In genomic region chr12:63805704-63806672, GRCh38 we compare ENCODE assay signal across 15 cellular contexts. TPM values are rescaled to one million over a fixed set of nuclear protein-coding genes. Genes with fewer than 3 reads are reported as not detected.
DNase-seq lines count a peak whose midpoint lies in the region; ATAC-seq and TF ChIP-seq lines count a peak whose summit lies in the region.
"Had no signal": no experiment of that assay in that cellular context is flagged by ENCODE, and none has a peak within 500 bp of the region (broad histone marks: within the 10 kb centered on the region; RNA-seq: fewer than 3 reads in every experiment).

No MANE protein-coding gene starts in this region.

- POLR2A ChIA-PET in HEK293 (lab: Yijun Ruan, JAX) (no interaction called here), PC-3 (lab: Charles Lee; ENCODE audit: unreplicated experiment) (interaction anchor here (0.6 kb wide), 1 partner anchor 64 kb away, joined by 3 read pairs; no protein-coding TSS in a partner anchor), T-cell (lab: Charles Lee) (no interaction called here)

- no peaks in the 10 kb centered on the region for H3K27me3 ChIP-seq in PC-3 (ENCODE audit: low read length)
- H3K27me3 ChIP-seq in mucosa of rectum (ENCODE audit: control insufficient read depth in 2 of 2, insufficient read depth in 2 of 2, low read length in 2 of 2), result no peaks in the 10 kb centered on the region
- H3K27me3 ChIP-seq in BE2C, result no peaks in the 10 kb centered on the region

- peak; percentile 92 for ATAC-seq in PC-3
- ATAC-seq in T-cell (replicated peaks in 1 of 4), result no peak
- ATAC-seq in Right ventricle myocardium inferior, result no peak
- no peak for ATAC-seq in HG03520 (IDR thresholded peaks at IDR 0.05; ENCODE audit: unreplicated experiment)

- H3K79me2 ChIP-seq in PC-3 (ENCODE audit: low read length), result no peaks in the 10 kb centered on the region

- H3K36me3 ChIP-seq in HEK293 (ENCODE audit: control insufficient read depth in 2 of 2, insufficient read depth in 1 of 2, low read length in 2 of 2) (peaks cover 4 to 26% of the 10 kb centered on the region in 2 experiments), PC-3 (ENCODE audit: low read depth, low read length) (peaks cover 3% of the 10 kb centered on the region; the same call in 1 of the 2 replicates), mucosa of rectum (ENCODE audit: control insufficient read depth in 2 of 2, insufficient read depth in 2 of 2, low read length in 2 of 2) (peaks cover 2 to 11% of the 10 kb centered on the region in 2 donors), BE2C (no peaks in the 10 kb centered on the region; the same call in 1 of the 2 replicates)

- no peaks in the 10 kb centered on the region for H3K9me2 ChIP-seq in PC-3 (replicated peaks; ENCODE audit: low read length)

- no peaks in the 10 kb centered on the region for H3K9me3 Mint-ChIP-seq in T-cell
- H3K9me3 Mint-ChIP-seq: activated naive CD4-positive, alpha-beta T cell treated with anti-CD3 and anti-CD28 coated beads, Interleukin-2, amount 50 U/mL, for 24 hours; brain had no signal

- TF ChIP-seq CTCF in HEK293 (tag by site-specific recombination; IDR thresholded peaks at IDR 0.05) (no peak), PC-3 (conservative IDR thresholded peaks at IDR 0.05; ENCODE audit: low read depth, low read length) (no peak), BE2C (IDR thresholded peaks at IDR 0.05; ENCODE audit: low read depth, low read length) (no peak)

- H3K27ac ChIP-seq in HEK293 (ENCODE audit: extremely low read depth, low read depth, low read length) (no peak overlapping the region), PC-3 (ENCODE audit: low read length) (peak overlapping the region; percentile 32; the same call in 1 of the 2 replicates), mucosa of rectum (ENCODE audit: low read depth in 2 of 2, low read length in 2 of 2) (peak overlapping the region; percentile 26 to 47)
- H3K27ac ChIP-seq: thoracic aorta had no signal

- no peaks in the 10 kb centered on the region for H3K4me1 Mint-ChIP-seq in T-cell
- H3K4me1 Mint-ChIP-seq: activated naive CD4-positive, alpha-beta T cell treated with anti-CD3 and anti-CD28 coated beads, Interleukin-2, amount 50 U/mL, for 24 hours; brain had no signal

- H3K9me3 ChIP-seq in HEK293 (ENCODE audit: control insufficient read depth, insufficient read depth, low read depth, low read length) (no peaks in the 10 kb centered on the region), PC-3 (ENCODE audit: low read length) (no peaks in the 10 kb centered on the region), mucosa of rectum (ENCODE audit: control insufficient read depth in 2 of 2, low read length in 2 of 2) (no peaks in the 10 kb centered on the region), BE2C (no peaks in the 10 kb centered on the region)
- H3K9me3 ChIP-seq: thoracic aorta had no signal

- peak; percentile 98 for DNase-seq in NCI-H2029 treated with DMSO at 0.1 percent for 48 hours (lab: John Stamatoyannopoulos, UW)
- DNase-seq in PC-3, result peak; percentile 65
- no peak for DNase-seq in T-cell
- DNase-seq in Right ventricle myocardium inferior (ENCODE audit: missing footprints), result no peak
- DNase-seq in BE2C, result no peak
- DNase-seq: kidney; stimulated activated CD4-positive, alpha-beta T cell treated with anti-CD3 and anti-CD28 coated beads, Interleukin-4, amount 100 ng/mL, for 24 hours; T-helper 9 cell had no signal

- H3K4me1 ChIP-seq in HEK293 (ENCODE audit: control insufficient read depth, insufficient read depth, low read length), result no peaks in the 10 kb centered on the region
- H3K4me1 ChIP-seq in PC-3 (ENCODE audit: insufficient read depth, low read length), result peaks cover 24% of the 10 kb centered on the region
- peaks cover 3 to 13% of the 10 kb centered on the region in 2 donors for H3K4me1 ChIP-seq in mucosa of rectum (ENCODE audit: control insufficient read depth in 2 of 2, insufficient read depth in 2 of 2, low read length in 2 of 2)
- no peaks in the 10 kb centered on the region for H3K4me1 ChIP-seq in BE2C

- H3K27ac Mint-ChIP-seq in T-cell, result no peak overlapping the region
- H3K27ac Mint-ChIP-seq: activated naive CD4-positive, alpha-beta T cell treated with anti-CD3 and anti-CD28 coated beads, Interleukin-2, amount 50 U/mL, for 24 hours; B cell; brain had no signal

- H2AFZ ChIP-seq in PC-3 (ENCODE audit: low read length), result no peak overlapping the region

- no peak overlapping the region for H3K4me3 Mint-ChIP-seq in T-cell
- H3K4me3 Mint-ChIP-seq: activated naive CD4-positive, alpha-beta T cell treated with anti-CD3 and anti-CD28 coated beads, Interleukin-2, amount 50 U/mL, for 24 hours; B cell; brain had no signal

- no peak overlapping the region for H3K4me3 ChIP-seq in HEK293 (ENCODE audit: low read depth, low read length)
- no peak overlapping the region for H3K4me3 ChIP-seq in PC-3 (ENCODE audit: low read length)
- H3K4me3 ChIP-seq in mucosa of rectum (ENCODE audit: low read length in 2 of 2), result no peak overlapping the region
- H3K4me3 ChIP-seq in BE2C (ENCODE audit: low read depth, low read length), result no peak overlapping the region
- H3K4me3 ChIP-seq: thoracic aorta had no signal

- CTCF ChIA-PET in HEK293 (lab: Yijun Ruan, JAX), result no interaction called here
- CTCF ChIA-PET in PC-3 (lab: Charles Lee), result no interaction called here
- CTCF ChIA-PET in T-cell (lab: Charles Lee), result no interaction called here

- BruUV-seq in PC-3 (replicated peaks; lab: Mats Ljungman, UMichigan), result no TSS peak

- H3K27me3 Mint-ChIP-seq in T-cell, result no peaks in the 10 kb centered on the region
- H3K27me3 Mint-ChIP-seq: activated naive CD4-positive, alpha-beta T cell treated with anti-CD3 and anti-CD28 coated beads, Interleukin-2, amount 50 U/mL, for 24 hours; B cell; brain had no signal

- intact Hi-C loops in PC-3 (cut with micrococcal nuclease) (loop anchor here (10.0 kb wide), 1 partner anchor 701 kb away; no protein-coding TSS in a partner anchor), Right ventricle myocardium inferior (cut with DNase I) (loop anchor here (5.0 to 10.0 kb wide), 2 partner anchors 381 to 704 kb away; no protein-coding TSS in a partner anchor)

- H3K36me3 Mint-ChIP-seq in T-cell, result peaks cover 14% of the 10 kb centered on the region

- H3K4me2 ChIP-seq in PC-3 (ENCODE audit: low read length), result no peak overlapping the region

- H3K9ac ChIP-seq in PC-3 (ENCODE audit: low read length), result no peak overlapping the region
- H3K9ac ChIP-seq in mucosa of rectum (ENCODE audit: low read depth in 1 of 2, low read length in 2 of 2), result no peak overlapping the region

- H4K20me1 ChIP-seq in PC-3 (ENCODE audit: low read length), result no peaks in the 10 kb centered on the region

- H3F3A ChIP-seq in PC-3 (ENCODE audit: low read length, unreplicated experiment), result peaks cover 4% of the 10 kb centered on the region

TF ChIP-seq in HEK293, 187 proteins besides CTCF, POLR2A, EP300 and RAD21:
- peak; percentile 40; the same call in 1 of the 2 replicates for TF ChIP-seq ZNF623 (tag by site-specific recombination; IDR thresholded peaks at IDR 0.05)
- no peak for TF ChIP-seq ZNF449 (tag by site-specific recombination; IDR thresholded peaks at IDR 0.05)

RNA-seq across cellular contexts. Expression of gene RXYLT1, which starts 26.3 kb away (rescaled TPM):
- total RNA-seq in PC-3 (2014; rRNA removed), result 12.7 and 23.8 TPM in 2 replicates
- total RNA-seq in T-cell, result 10 to 100 TPM in 3 of 5 donors, 1 to 10 TPM in 2; 8.5 to 18.6 (median 13.3) TPM
- total RNA-seq in Right ventricle myocardium inferior, result 13.9 TPM
- polyA plus RNA-seq in BE2C (2012; ENCODE audit: insufficient read depth, insufficient read length, low read depth), result 25.5 TPM

RNA-seq across cellular contexts. Expression of gene SRGAP1, which starts 38.5 kb away (rescaled TPM):
- total RNA-seq in PC-3 (2014; rRNA removed) (7.5 and 11.0 TPM in 2 replicates), T-cell (under 1 TPM in 4 of 5 donors, not detected in 1; 0.07 to 0.38 (median 0.17) TPM), Right ventricle myocardium inferior (2.2 TPM)
- polyA plus RNA-seq in BE2C (2012; ENCODE audit: insufficient read depth, insufficient read length, low read depth), result 7.6 TPM

Comparison
In these comparisons a context has a peak if more than half of its experiments do, and no peak if none do; other contexts are left out.
1. DNase-seq: peak in NCI-H2029 treated with DMSO at 0.1 percent for 48 hours (single experiment) and PC-3 (single experiment); none in T-cell (0 of 34), Right ventricle myocardium inferior (single experiment) and BE2C (single experiment).